1 cellular context compared by ENCODE assay signal in the genomic region with DNA sequence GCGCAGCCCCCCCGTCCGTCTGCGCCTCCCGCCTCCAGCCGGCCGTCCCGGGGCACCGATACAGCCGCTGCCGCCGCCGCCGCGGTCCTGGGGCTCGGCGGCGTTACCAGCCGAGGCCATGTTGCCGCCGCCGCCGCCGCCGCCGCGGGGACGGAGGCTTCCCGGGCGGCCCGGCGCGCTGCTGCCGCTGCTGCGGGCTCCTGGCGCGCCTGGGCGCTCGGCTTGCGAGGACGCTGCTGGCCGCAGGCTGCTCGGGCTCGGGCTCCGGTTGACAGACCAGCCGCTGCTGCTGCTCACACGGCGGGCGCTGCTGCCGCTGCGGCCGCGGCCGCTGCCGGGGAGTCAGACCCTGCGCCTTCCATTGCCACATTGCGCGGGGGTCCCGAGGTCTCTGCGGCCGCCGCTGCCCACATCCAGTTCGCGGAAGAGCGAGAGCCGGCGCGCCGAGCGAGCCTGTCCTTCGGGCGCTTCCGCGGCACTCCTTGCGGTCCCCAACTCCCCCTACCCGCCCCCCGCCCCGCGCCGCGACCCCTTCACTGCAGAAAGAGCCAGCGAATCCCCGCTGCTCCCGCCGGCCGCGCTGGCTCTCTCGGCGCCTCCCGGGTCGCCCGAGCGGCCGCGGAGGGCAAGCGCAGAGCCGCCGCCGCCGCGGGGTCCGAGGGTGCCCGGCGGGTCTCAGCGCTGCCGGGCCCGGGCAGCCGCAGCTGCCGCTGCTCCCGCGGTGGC.
TF ChIP-seq lines count a peak whose summit lies in the region.

No MANE protein-coding gene starts in this region.

TF ChIP-seq in H1, 55 proteins besides CTCF, POLR2A, EP300 and RAD21 (continued from another document):
- TF ChIP-seq RNF2 (IDR thresholded peaks at IDR 0.05; ENCODE audit: borderline replicate concordance, low read depth, low read length, missing control alignments, poor library complexity, severe bottlenecking) (no peak), KDM4A (IDR thresholded peaks at IDR 0.05; ENCODE audit: low read depth, low read length, severe bottlenecking) (peak; percentile 35), SIN3A (conservative IDR thresholded peaks at IDR 0.05 in 1 of 2, IDR thresholded peaks at IDR 0.05 in 1 of 2; ENCODE audit: low read depth in 1 of 2, low read length in 2 of 2) (peak in 1 of 2 experiments; percentile 45; a peak in 1 of 4 replicates)
